ENCODE assay signal across 8 cellular contexts in the genomic region with DNA sequence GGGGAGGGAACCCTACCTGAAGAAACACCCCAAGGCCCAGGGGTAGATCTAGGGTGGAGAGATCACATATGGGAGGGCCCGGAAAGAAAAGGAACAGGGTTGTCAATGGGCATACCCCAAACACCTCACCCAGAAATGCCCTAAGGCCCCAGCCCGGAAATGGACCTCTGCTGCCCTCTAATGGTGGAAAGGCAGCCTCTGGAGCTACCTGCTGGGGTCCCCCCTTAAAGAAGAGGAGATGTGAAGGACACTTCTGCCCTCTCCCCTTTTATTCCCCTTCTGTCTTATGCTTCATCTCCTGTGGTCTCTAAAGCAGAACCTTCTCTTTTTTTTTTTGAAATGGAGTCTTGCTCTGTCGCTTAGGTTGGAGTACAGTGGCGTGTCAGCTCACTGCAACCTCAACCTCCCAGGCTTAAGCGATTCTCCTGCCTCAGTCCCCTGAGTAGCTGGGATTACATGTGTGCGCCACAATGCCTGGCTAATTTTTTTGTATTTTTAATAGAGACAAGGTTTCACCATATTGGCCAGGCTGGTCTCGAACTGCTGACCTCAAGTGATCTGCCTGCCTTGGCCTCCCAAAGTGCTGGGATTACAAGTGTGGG.
DNase-seq lines count a peak whose midpoint lies in the region; ATAC-seq lines count a peak whose summit lies in the region.

No MANE protein-coding gene starts in this region.

- no peak overlapping the region for H3K27ac ChIP-seq in caudate nucleus (ENCODE audit: low read depth, low read length)

- DNase-seq in NCI-H2227 (lab: John Stamatoyannopoulos, UW; ENCODE audit: unreplicated experiment) (peak; percentile 81), NCI-H2227 treated with DMSO at 0.1 percent for 48 hours (lab: John Stamatoyannopoulos, UW) (no peak), NCI-H2029 treated with DMSO at 0.1 percent for 48 hours (lab: John Stamatoyannopoulos, UW) (peak; percentile 3), caudate nucleus (lab: John Stamatoyannopoulos, UW) (peak in 48 of 61 donors; percentile 8 to 77 (median 46)), left kidney (ENCODE audit: low read depth, low spot score) (peak; percentile 88)
- peak; percentile 83 for DNase-seq in activated CD4-positive, CD25-positive, alpha-beta regulatory T cell treated with anti-CD3 and anti-CD28 coated beads, Interleukin-2, amount 50 U/mL, for 72 hours
- DNase-seq in stimulated activated CD4-positive, alpha-beta T cell treated with anti-CD3 and anti-CD28 coated beads, TNF-alpha, amount 100 ng/mL, for 1 hour (ENCODE audit: low read depth in 3 of 3, low spot score in 1 of 3): peak; percentile 69 to 82 (median 77)

- ATAC-seq in GM18520 (IDR thresholded peaks at IDR 0.05; ENCODE audit: unreplicated experiment): no peak
